In genomic region chr1:212951058-212951923, GRCh38 we compare ENCODE assay signal across 8 cellular contexts. TPM values are rescaled to one million over a fixed set of nuclear protein-coding genes. Genes with fewer than 3 reads are reported as not detected.
DNase-seq lines count a peak whose midpoint lies in the region; ATAC-seq, FAIRE-seq and TF ChIP-seq lines count a peak whose summit lies in the region.

No MANE protein-coding gene starts in this region.

- FAIRE-seq in astrocyte (lab: Jason Lieb, UNC): no peak

- H3K9me3 ChIP-seq in CD8-positive, alpha-beta memory T cell (ENCODE audit: low read length): no peaks in the 10 kb centered on the region
- H3K9me3 ChIP-seq in astrocyte (ENCODE audit: insufficient read depth, low read depth, low read length) (no peaks in the 10 kb centered on the region), left lung (no peaks in the 10 kb centered on the region)

- H3K79me2 ChIP-seq in astrocyte (ENCODE audit: insufficient read depth, low read length): no peaks in the 10 kb centered on the region

- TF ChIP-seq CTCF in astrocyte (IDR thresholded peaks at IDR 0.05; ENCODE audit: insufficient read depth, low read depth, low read length) (no peak), left lung (IDR thresholded peaks at IDR 0.05) (no peak), type B pancreatic cell (conservative IDR thresholded peaks at IDR 0.05) (no peak)

- H3K36me3 ChIP-seq in CD8-positive, alpha-beta memory T cell (ENCODE audit: insufficient read depth, low read length): no peaks in the 10 kb centered on the region
- H3K36me3 ChIP-seq in astrocyte (ENCODE audit: insufficient read depth, low read length) (no peaks in the 10 kb centered on the region), left lung (no peaks in the 10 kb centered on the region)

- peak overlapping the region; percentile 99 for H3K4me2 ChIP-seq in astrocyte (ENCODE audit: low read length)

- H3K27ac Mint-ChIP-seq in CD8-positive, alpha-beta memory T cell: no peak overlapping the region
- H3K27ac Mint-ChIP-seq in astrocyte (ENCODE audit: unreplicated experiment) (no peak overlapping the region), type B pancreatic cell (peak overlapping the region; percentile 62)

- ATAC-seq in left lung (peak; percentile 23), HG03442 (IDR thresholded peaks at IDR 0.05; ENCODE audit: unreplicated experiment) (no peak), HG02970 (IDR thresholded peaks at IDR 0.05; ENCODE audit: low FRiP score, unreplicated experiment) (no peak)

- no peak overlapping the region for H3K27ac ChIP-seq in CD8-positive, alpha-beta memory T cell (ENCODE audit: low read depth, low read length)
- H3K27ac ChIP-seq in astrocyte (ENCODE audit: low read depth, low read length) (no peak overlapping the region), left lung (no peak overlapping the region)

- POLR2A ChIA-PET in CD8-positive, alpha-beta memory T cell (lab: Charles Lee): no interaction called here
- POLR2A ChIA-PET in HEK293T (lab: Yijun Ruan, JAX): interaction anchor here (0.7 to 1.8 kb wide), 2 partner anchors 11 to 93 kb away, joined by 4 to 7 read pairs; partner anchors contain the start of gene FLVCR1

- peaks cover 0 to 5% (median 2%) of the 10 kb centered on the region in 5 donors for H3K9me3 Mint-ChIP-seq in CD8-positive, alpha-beta memory T cell
- H3K9me3 Mint-ChIP-seq in astrocyte (ENCODE audit: unreplicated experiment): no peaks in the 10 kb centered on the region
- H3K9me3 Mint-ChIP-seq in type B pancreatic cell: no peaks in the 10 kb centered on the region

- no peak for DNase-seq in CD8-positive, alpha-beta memory T cell
- peak; percentile 48 for DNase-seq in HEK293T (ENCODE audit: extremely low spot score)
- no peak for DNase-seq in astrocyte (ENCODE audit: low read depth)
- no peak for DNase-seq in left lung
- no peak for DNase-seq in type B pancreatic cell (ENCODE audit: extremely low spot score, unreplicated experiment)
- no peak for DNase-seq in H4 (ENCODE audit: low spot score)

- CTCF ChIA-PET in CD8-positive, alpha-beta memory T cell (lab: Charles Lee): no interaction called here
- CTCF ChIA-PET in HEK293T (lab: Yijun Ruan, JAX): interaction anchor here (0.9 to 1.1 kb wide), 2 partner anchors 16 to 286 kb away, joined by 3 to 8 read pairs; no protein-coding TSS in a partner anchor

- H2AFZ ChIP-seq in astrocyte (ENCODE audit: low read depth, low read length): peak overlapping the region; percentile 96

- H3K36me3 Mint-ChIP-seq in CD8-positive, alpha-beta memory T cell: no peaks in the 10 kb centered on the region
- peaks cover 9% of the 10 kb centered on the region for H3K36me3 Mint-ChIP-seq in astrocyte (ENCODE audit: low read depth, unreplicated experiment)
- H3K36me3 Mint-ChIP-seq in type B pancreatic cell: peaks cover 9% of the 10 kb centered on the region

- peak overlapping the region; percentile 83 for H3K9ac ChIP-seq in astrocyte (ENCODE audit: low read length)

- peaks cover 16% of the 10 kb centered on the region for H3K27me3 ChIP-seq in CD8-positive, alpha-beta memory T cell (ENCODE audit: insufficient read depth, low read length, poor library complexity, severe bottlenecking)
- peaks cover 4% of the 10 kb centered on the region for H3K27me3 ChIP-seq in astrocyte (ENCODE audit: insufficient read depth, low read length)
- H3K27me3 ChIP-seq in left lung: peaks cover 8 to 41% of the 10 kb centered on the region in 2 donors

- H3K4me1 Mint-ChIP-seq in CD8-positive, alpha-beta memory T cell: peaks cover 7 to 22% (median 9%) of the 10 kb centered on the region in 3 donors
- H3K4me1 Mint-ChIP-seq in astrocyte (ENCODE audit: low read depth, unreplicated experiment) (peaks cover 7% of the 10 kb centered on the region), type B pancreatic cell (ENCODE audit: unreplicated experiment) (peaks cover 18% of the 10 kb centered on the region)

- H3K4me3 ChIP-seq in CD8-positive, alpha-beta memory T cell (ENCODE audit: low read length): peak overlapping the region; percentile 39
- peak overlapping the region; percentile 77 for H3K4me3 ChIP-seq in astrocyte (ENCODE audit: insufficient read depth, low read depth, low read length)
- H3K4me3 ChIP-seq in left lung: peak overlapping the region; percentile 45 to 46

- H3K27me3 Mint-ChIP-seq in CD8-positive, alpha-beta memory T cell: peaks cover 38 to 66% of the 10 kb centered on the region in 2 donors
- H3K27me3 Mint-ChIP-seq in astrocyte (ENCODE audit: low read depth, unreplicated experiment) (peaks cover 40% of the 10 kb centered on the region), type B pancreatic cell (peaks cover 28% of the 10 kb centered on the region)

- peak overlapping the region in 6 of 7 donors; percentile 20 to 87 (median 74) for H3K4me3 Mint-ChIP-seq in CD8-positive, alpha-beta memory T cell
- H3K4me3 Mint-ChIP-seq in astrocyte (ENCODE audit: unreplicated experiment) (peak overlapping the region; percentile 87), type B pancreatic cell (peak overlapping the region; percentile 93)

- H4K20me1 ChIP-seq in astrocyte (ENCODE audit: insufficient read depth, low read length): no peaks in the 10 kb centered on the region

- intact Hi-C loops in left lung (cut with DNase I): no loop called here

- H3K4me1 ChIP-seq in CD8-positive, alpha-beta memory T cell (ENCODE audit: insufficient read depth, low read length): no peaks in the 10 kb centered on the region
- peaks cover 6% of the 10 kb centered on the region for H3K4me1 ChIP-seq in astrocyte (ENCODE audit: insufficient read depth, low read length)
- peaks cover 5 to 21% of the 10 kb centered on the region in 2 donors for H3K4me1 ChIP-seq in left lung

TF ChIP-seq in HEK293T, 16 proteins besides CTCF, POLR2A, EP300 and RAD21:
- TF ChIP-seq ARNT (IDR thresholded peaks at IDR 0.05) (no peak), ELF4 (IDR thresholded peaks at IDR 0.05) (no peak), TARDBP (IDR thresholded peaks at IDR 0.05) (no peak), HDGF (IDR thresholded peaks at IDR 0.05; ENCODE audit: borderline replicate concordance) (no peak)

RNA-seq across cellular contexts. Expression of gene VASH2, which starts 0.9 kb away (rescaled TPM):
- under 1 TPM; 0.07 to 0.18 TPM for total RNA-seq in CD8-positive, alpha-beta memory T cell
- not detected for polyA plus RNA-seq in CD8-positive, alpha-beta memory T cell
- total RNA-seq in astrocyte (7.1 and 10.0 TPM in 2 replicates), left lung (1 to 10 TPM; 2.4 to 7.7 TPM), type B pancreatic cell (ENCODE audit: low replicate concordance) (3.5 and 27.4 TPM in 2 replicates)
- 0.31 and 2.5 TPM in 2 replicates for total RNA-seq in H4 (2014; rRNA removed; shearing (Covaris generic))
